30 cellular contexts compared by ENCODE assay signal in the genomic region with DNA sequence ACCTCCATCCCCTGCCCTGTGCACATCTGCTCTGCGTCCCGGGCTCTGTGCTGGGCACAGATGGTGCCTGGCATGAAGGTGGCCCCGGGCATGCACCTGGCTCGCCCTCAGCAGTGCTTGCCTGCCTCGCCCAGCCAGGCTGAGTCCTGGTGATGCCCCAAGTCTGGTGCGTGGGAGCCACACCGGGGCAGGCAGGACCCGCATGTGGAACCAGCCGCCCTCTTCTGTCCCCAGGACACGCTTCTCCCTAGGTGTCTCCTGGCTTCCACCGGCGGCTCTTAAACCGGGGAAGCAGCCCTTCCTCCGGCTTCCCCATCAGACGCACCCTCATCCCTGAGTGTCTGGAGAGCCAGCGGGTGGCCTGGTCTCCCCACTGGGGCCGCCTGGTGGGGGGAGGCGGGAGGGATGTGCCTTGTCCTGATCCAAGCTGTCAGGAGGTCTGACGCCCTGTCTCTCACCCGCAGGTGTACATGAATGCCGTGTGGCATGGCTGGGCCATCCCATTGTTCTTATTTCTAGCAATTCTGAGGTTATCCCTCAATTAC.
"Had no signal": no experiment of that assay in that cellular context is flagged by ENCODE, and none has a peak within 500 bp of the region (broad histone marks: within the 10 kb centered on the region; RNA-seq: fewer than 3 reads in every experiment).

No MANE protein-coding gene starts in this region.

- H3K27me3 Mint-ChIP-seq: activated CD4-positive, alpha-beta memory T cell treated with anti-CD3 and anti-CD28 coated beads for 36 hours; activated CD4-positive, alpha-beta T cell treated with anti-CD3 and anti-CD28 coated beads for 36 hours; activated CD4-positive, alpha-beta T cell treated with anti-CD3 and anti-CD28 coated beads, Interleukin-2, amount 10 ng/mL, durations not matched to agents 24 days and 14 days; activated CD8-positive, alpha-beta memory T cell treated with anti-CD3 and anti-CD28 coated beads, Interleukin-2, amount 10 ng/mL, durations not matched to agents 7 days and 5 days; activated naive CD4-positive, alpha-beta T cell treated with anti-CD3 and anti-CD28 coated beads, Interleukin-2, amount 50 U/mL, for 24 hours; activated naive CD8-positive, alpha-beta T cell treated with anti-CD3 and anti-CD28 coated beads for 36 hours; activated naive CD8-positive, alpha-beta T cell treated with anti-CD3 and anti-CD28 coated beads, Interleukin-2, amount 50 U/mL, for 24 hours had no signal

- H3K36me3 Mint-ChIP-seq: activated CD8-positive, alpha-beta memory T cell treated with anti-CD3 and anti-CD28 coated beads, Interleukin-2, amount 10 ng/mL, durations not matched to agents 7 days and 5 days; activated naive CD8-positive, alpha-beta T cell treated with anti-CD3 and anti-CD28 coated beads for 36 hours had no signal

- H3K36me3 ChIP-seq: colonic mucosa had no signal

- DNase-seq: activated CD4-positive, alpha-beta memory T cell treated with anti-CD3 and anti-CD28 coated beads for 36 hours; activated CD4-positive, alpha-beta T cell treated with anti-CD3 and anti-CD28 coated beads for 36 hours; activated CD4-positive, alpha-beta T cell treated with anti-CD3 and anti-CD28 coated beads, Interleukin-2, amount 10 ng/mL, durations not matched to agents 24 days and 14 days; activated CD4-positive, CD25-positive, alpha-beta regulatory T cell; activated CD4-positive, CD25-positive, alpha-beta regulatory T cell treated with anti-CD3 and anti-CD28 coated beads, Interleukin-2, amount 50 U/mL, for 72 hours; activated CD8-positive, alpha-beta memory T cell treated with anti-CD3 and anti-CD28 coated beads, Interleukin-2, amount 10 ng/mL, durations not matched to agents 7 days and 5 days; activated CD8-positive, alpha-beta memory T cell treated with anti-CD3 and anti-CD28 coated beads, Interleukin-2, amount 50 U/mL, for 4 hours; activated CD8-positive, alpha-beta T cell treated with anti-CD3 and anti-CD28 coated beads, Interleukin-2, amount 10 ng/mL, durations not matched to agents 7 days and 5 days; activated effector memory CD4-positive, alpha-beta T cell treated with anti-CD3 and anti-CD28 coated beads, Interleukin-2, amount 50 U/mL, for 16 hours; activated naive CD4-positive, alpha-beta T cell treated with anti-CD3 and anti-CD28 coated beads for 36 hours; activated naive CD8-positive, alpha-beta T cell treated with anti-CD3 and anti-CD28 coated beads for 36 hours; activated naive CD8-positive, alpha-beta T cell treated with anti-CD3 and anti-CD28 coated beads, Interleukin-2, amount 50 U/mL, for 24 hours; activated T-cell treated with anti-CD3 and anti-CD28 coated beads, Interleukin-2, amount 50 U/mL, for 1 hour; activated T-cell treated with anti-CD3 and anti-CD28 coated beads, Interleukin-2, amount 50 U/mL, for 48 hours; adrenal gland; amygdala; aorta; body of pancreas; central memory CD4-positive, alpha-beta T cell; cerebellar nuclear complex; colonic mucosa; effector CD8-positive, alpha-beta T cell; esophagus squamous epithelium; foreskin melanocyte; T-helper 2 cell had no signal

- H3K9me3 ChIP-seq: adrenal gland, body of pancreas, colonic mucosa, esophagus squamous epithelium, gastroesophageal sphincter had no signal

- H3K27me3 ChIP-seq: adrenal gland, body of pancreas, colonic mucosa, esophagus squamous epithelium, gastroesophageal sphincter had no signal

- H3K4me3 ChIP-seq: adrenal gland, body of pancreas, colonic mucosa, esophagus squamous epithelium, gastroesophageal sphincter had no signal

- H3K27ac ChIP-seq: adrenal gland, body of pancreas, colonic mucosa, epithelial cell of prostate, esophagus squamous epithelium, gastroesophageal sphincter had no signal

- H3K27ac Mint-ChIP-seq: activated CD4-positive, alpha-beta memory T cell treated with anti-CD3 and anti-CD28 coated beads for 36 hours; activated CD4-positive, alpha-beta T cell treated with anti-CD3 and anti-CD28 coated beads for 36 hours; activated CD4-positive, alpha-beta T cell treated with anti-CD3 and anti-CD28 coated beads, Interleukin-2, amount 10 ng/mL, durations not matched to agents 24 days and 14 days; activated CD8-positive, alpha-beta memory T cell treated with anti-CD3 and anti-CD28 coated beads, Interleukin-2, amount 10 ng/mL, durations not matched to agents 7 days and 5 days; activated CD8-positive, alpha-beta T cell treated with anti-CD3 and anti-CD28 coated beads, Interleukin-2, amount 10 ng/mL, durations not matched to agents 7 days and 5 days; activated naive CD4-positive, alpha-beta T cell treated with anti-CD3 and anti-CD28 coated beads for 36 hours; activated naive CD4-positive, alpha-beta T cell treated with anti-CD3 and anti-CD28 coated beads, Interleukin-2, amount 50 U/mL, for 24 hours; activated naive CD8-positive, alpha-beta T cell treated with anti-CD3 and anti-CD28 coated beads for 36 hours; activated naive CD8-positive, alpha-beta T cell treated with anti-CD3 and anti-CD28 coated beads, Interleukin-2, amount 50 U/mL, for 24 hours; activated T-helper 1 cell treated with anti-CD3 and anti-CD28 coated beads, Interleukin-12 subunit alpha, Interleukin-12 subunit beta, Interleukin-2, Interleukin-4 antibody, amounts not matched to agents 30 ng/mL and 10 ng/mL and 1 ng/mL, durations not matched to agents 14 hours and 24 hours and 36 hours; activated T-helper 2 cell treated with anti-CD3 and anti-CD28 coated beads, Interferon-gamma antibody, Interleukin-2, Interleukin-4, amounts not matched to agents 10 μg/mL and 5 μg/mL and 100 μg/mL, durations not matched to agents 14 hours and 24 hours and 36 hours had no signal

- ATAC-seq: activated CD4-positive, alpha-beta T cell treated with anti-CD3 and anti-CD28 coated beads for 36 hours; activated CD8-positive, alpha-beta memory T cell treated with anti-CD3 and anti-CD28 coated beads, Interleukin-2, amount 10 ng/mL, durations not matched to agents 7 days and 5 days; activated CD8-positive, alpha-beta T cell treated with anti-CD3 and anti-CD28 coated beads, Interleukin-2, amount 10 ng/mL, durations not matched to agents 7 days and 5 days; activated naive CD8-positive, alpha-beta T cell treated with anti-CD3 and anti-CD28 coated beads, Interleukin-2, amount 50 U/mL, for 24 hours; body of pancreas; gastroesophageal sphincter had no signal

- H3K4me3 Mint-ChIP-seq: activated CD4-positive, alpha-beta memory T cell treated with anti-CD3 and anti-CD28 coated beads for 36 hours; activated CD4-positive, alpha-beta T cell treated with anti-CD3 and anti-CD28 coated beads for 36 hours; activated CD4-positive, alpha-beta T cell treated with anti-CD3 and anti-CD28 coated beads, Interleukin-2, amount 10 ng/mL, durations not matched to agents 24 days and 14 days; activated CD8-positive, alpha-beta memory T cell treated with anti-CD3 and anti-CD28 coated beads, Interleukin-2, amount 10 ng/mL, durations not matched to agents 7 days and 5 days; activated CD8-positive, alpha-beta T cell treated with anti-CD3 and anti-CD28 coated beads, Interleukin-2, amount 10 ng/mL, durations not matched to agents 7 days and 5 days; activated naive CD4-positive, alpha-beta T cell treated with anti-CD3 and anti-CD28 coated beads for 36 hours; activated naive CD4-positive, alpha-beta T cell treated with anti-CD3 and anti-CD28 coated beads, Interleukin-2, amount 50 U/mL, for 24 hours; activated naive CD8-positive, alpha-beta T cell treated with anti-CD3 and anti-CD28 coated beads for 36 hours; activated naive CD8-positive, alpha-beta T cell treated with anti-CD3 and anti-CD28 coated beads, Interleukin-2, amount 50 U/mL, for 24 hours; activated T-helper 1 cell treated with anti-CD3 and anti-CD28 coated beads, Interleukin-12 subunit alpha, Interleukin-12 subunit beta, Interleukin-2, Interleukin-4 antibody, amounts not matched to agents 30 ng/mL and 10 ng/mL and 1 ng/mL, durations not matched to agents 14 hours and 24 hours and 36 hours had no signal

- H3K9me3 Mint-ChIP-seq: activated CD4-positive, alpha-beta memory T cell treated with anti-CD3 and anti-CD28 coated beads for 36 hours; activated CD4-positive, alpha-beta T cell treated with anti-CD3 and anti-CD28 coated beads, Interleukin-2, amount 10 ng/mL, durations not matched to agents 24 days and 14 days; activated naive CD4-positive, alpha-beta T cell treated with anti-CD3 and anti-CD28 coated beads for 36 hours; activated naive CD4-positive, alpha-beta T cell treated with anti-CD3 and anti-CD28 coated beads, Interleukin-2, amount 50 U/mL, for 24 hours; activated naive CD8-positive, alpha-beta T cell treated with anti-CD3 and anti-CD28 coated beads for 36 hours; activated naive CD8-positive, alpha-beta T cell treated with anti-CD3 and anti-CD28 coated beads, Interleukin-2, amount 50 U/mL, for 24 hours; activated T-helper 1 cell treated with anti-CD3 and anti-CD28 coated beads, Interleukin-12 subunit alpha, Interleukin-12 subunit beta, Interleukin-2, Interleukin-4 antibody, amounts not matched to agents 30 ng/mL and 10 ng/mL and 1 ng/mL, durations not matched to agents 14 hours and 24 hours and 36 hours; activated T-helper 2 cell treated with anti-CD3 and anti-CD28 coated beads, Interferon-gamma antibody, Interleukin-2, Interleukin-4, amounts not matched to agents 10 μg/mL and 5 μg/mL and 100 μg/mL, durations not matched to agents 14 hours and 24 hours and 36 hours had no signal
